Comparison of ENCODE assay signal across 8 cellular contexts in genomic region chr1:76867342-76868130, GRCh38. TPM values are rescaled to one million over a fixed set of nuclear protein-coding genes. Genes with fewer than 3 reads are reported as not detected.
DNase-seq lines count a peak whose midpoint lies in the region; ATAC-seq, FAIRE-seq and TF ChIP-seq lines count a peak whose summit lies in the region.

Gene ST6GALNAC5, plus strand, starts transcription at chr1:76867480.

- DNase-seq in A673 (ENCODE audit: low spot score), result peak; percentile 35
- DNase-seq in H54 (ENCODE audit: insufficient read length, low spot score), result peak; percentile 23
- peak in 1 of 34 experiments; percentile 2 for DNase-seq in T-cell
- no peak for DNase-seq in epithelial cell of proximal tubule (ENCODE audit: low read depth)
- DNase-seq in naive thymus-derived CD4-positive, alpha-beta T cell, result no peak

- no peak for TF ChIP-seq POLR2A in H54 (IDR thresholded peaks at IDR 0.05; ENCODE audit: low read depth, low read length)

- TF ChIP-seq CTCF in A673 (conservative IDR thresholded peaks at IDR 0.05; ENCODE audit: low read depth, low read length), result no peak
- TF ChIP-seq CTCF in epithelial cell of proximal tubule (conservative IDR thresholded peaks at IDR 0.05; ENCODE audit: low read depth, low read length), result no peak

- FAIRE-seq in H54 (lab: Jason Lieb, UNC), result no peak

- H3K27ac ChIP-seq in A673 (ENCODE audit: low read depth, low read length, poor library complexity, severe bottlenecking), result no peak within 1 kb of the TSS
- no peak within 1 kb of the TSS for H3K27ac ChIP-seq in naive thymus-derived CD4-positive, alpha-beta T cell (ENCODE audit: low read depth, low read length)

- no peaks in the 10 kb centered on the region for H3K9me3 ChIP-seq in A673 (ENCODE audit: low read depth, low read length, poor library complexity, severe bottlenecking)
- no peaks in the 10 kb centered on the region for H3K9me3 ChIP-seq in naive thymus-derived CD4-positive, alpha-beta T cell (ENCODE audit: control insufficient read depth in 2 of 3, low read length in 3 of 3)

- no peak within 1 kb of the TSS for H3K27ac Mint-ChIP-seq in T-cell
- H3K27ac Mint-ChIP-seq in naive thymus-derived CD4-positive, alpha-beta T cell, result no peak within 1 kb of the TSS

- POLR2A ChIA-PET in A673 (lab: Charles Lee; ENCODE audit: low non-redundant PET) (no interaction called here), T-cell (lab: Charles Lee) (no interaction called here)
- POLR2A ChIA-PET in naive thymus-derived CD4-positive, alpha-beta T cell (lab: Charles Lee), result no interaction called here

- H3K36me3 ChIP-seq in A673 (ENCODE audit: insufficient read depth, low read length, poor library complexity, severe bottlenecking), result no peaks in the 10 kb centered on the region
- H3K36me3 ChIP-seq in naive thymus-derived CD4-positive, alpha-beta T cell (ENCODE audit: control insufficient read depth in 2 of 3, insufficient read depth in 3 of 3, low read length in 3 of 3), result no peaks in the 10 kb centered on the region

- H3K4me1 ChIP-seq in A673 (ENCODE audit: insufficient read depth, low read length, poor library complexity, severe bottlenecking), result peaks cover 6% of the 10 kb centered on the region
- peaks cover 0 to 13% of the 10 kb centered on the region in 2 donors for H3K4me1 ChIP-seq in naive thymus-derived CD4-positive, alpha-beta T cell (ENCODE audit: control insufficient read depth in 2 of 2, insufficient read depth in 2 of 2, low read length in 2 of 2)

- peaks cover 84% of the 10 kb centered on the region for H3K27me3 ChIP-seq in A673 (replicated peaks; ENCODE audit: insufficient read depth, low read depth, low read length, poor library complexity)
- H3K27me3 ChIP-seq in naive thymus-derived CD4-positive, alpha-beta T cell (ENCODE audit: control insufficient read depth in 2 of 2, insufficient read depth in 2 of 2, low read length in 2 of 2), result peaks cover 8 to 14% of the 10 kb centered on the region in 2 donors

- peak within 1 kb of the TSS; percentile 36 for H3K4me3 ChIP-seq in A673 (ENCODE audit: low read depth, low read length, poor library complexity, severe bottlenecking)
- peak within 1 kb of the TSS; percentile 58 for H3K4me3 ChIP-seq in epithelial cell of proximal tubule (ENCODE audit: low read depth, low read length)
- peak within 1 kb of the TSS; percentile 45 for H3K4me3 ChIP-seq in naive thymus-derived CD4-positive, alpha-beta T cell (ENCODE audit: low read length)

- peaks cover 8 to 14% (median 13%) of the 10 kb centered on the region in 3 donors for H3K4me1 Mint-ChIP-seq in T-cell
- peaks cover 0 to 25% (median 6%) of the 10 kb centered on the region in 7 donors for H3K4me1 Mint-ChIP-seq in naive thymus-derived CD4-positive, alpha-beta T cell

- H3K36me3 Mint-ChIP-seq in T-cell, result no peaks in the 10 kb centered on the region
- H3K36me3 Mint-ChIP-seq in naive thymus-derived CD4-positive, alpha-beta T cell, result no peaks in the 10 kb centered on the region

- CTCF ChIA-PET in A673 (lab: Charles Lee), result no interaction called here
- CTCF ChIA-PET in T-cell (lab: Charles Lee), result no interaction called here
- CTCF ChIA-PET in naive thymus-derived CD4-positive, alpha-beta T cell (lab: Charles Lee), result no interaction called here

- H3K4me3 Mint-ChIP-seq in T-cell, result peak within 1 kb of the TSS; percentile 65 to 75 (median 70)
- peak within 1 kb of the TSS; percentile 56 to 88 (median 76) for H3K4me3 Mint-ChIP-seq in naive thymus-derived CD4-positive, alpha-beta T cell

- H3K27me3 Mint-ChIP-seq in T-cell, result peaks cover 53 to 56% of the 10 kb centered on the region in 2 donors
- H3K27me3 Mint-ChIP-seq in naive thymus-derived CD4-positive, alpha-beta T cell, result peaks cover 60 to 79% (median 73%) of the 10 kb centered on the region in 5 donors

- no peaks in the 10 kb centered on the region for H3K9me3 Mint-ChIP-seq in T-cell
- H3K9me3 Mint-ChIP-seq in naive thymus-derived CD4-positive, alpha-beta T cell, result no peaks in the 10 kb centered on the region

- no TSS peak for BruUV-seq in A673 (replicated peaks; lab: Mats Ljungman, UMichigan)

- no peak for ATAC-seq in T-cell (replicated peaks in 1 of 4)
- no peak for ATAC-seq in naive thymus-derived CD4-positive, alpha-beta T cell
- no peak for ATAC-seq in GM18861 (IDR thresholded peaks at IDR 0.05; ENCODE audit: unreplicated experiment)
- ATAC-seq in HG03159 (IDR thresholded peaks at IDR 0.05; ENCODE audit: unreplicated experiment), result no peak
- no peak for ATAC-seq in GM18909 (IDR thresholded peaks at IDR 0.05; ENCODE audit: poor library complexity, unreplicated experiment)

- intact Hi-C loops in A673 (cut with micrococcal nuclease; ENCODE audit: unreplicated experiment), result loop anchor here (10.0 kb wide), 1 partner anchor 533 kb away; no protein-coding TSS in a partner anchor
- intact Hi-C loops in naive thymus-derived CD4-positive, alpha-beta T cell (cut with micrococcal nuclease), result loop anchor here in 1 of 2 donors (5.0 to 10.0 kb wide), 2 partner anchors 713 to 1735 kb away; partner anchors contain the start of gene LHX8

RNA-seq across cellular contexts. Expression of gene ST6GALNAC5, which starts in this region (rescaled TPM):
- total RNA-seq in A673 (2021) (not detected in 2 replicates), T-cell (not detected), epithelial cell of proximal tubule (1.3 and 1.4 TPM in 2 replicates)
- not detected for total RNA-seq in naive thymus-derived CD4-positive, alpha-beta T cell
- not detected for polyA plus RNA-seq in naive thymus-derived CD4-positive, alpha-beta T cell

Comparison
In these comparisons a context has a peak if more than half of its experiments do, and no peak if none do; other contexts are left out.
1. Peak in DNase-seq and H3K4me3 ChIP-seq in A673; RNA of the gene not detected or under 1 TPM.